ENCODE assay signal across 14 cellular contexts in the genomic region with DNA sequence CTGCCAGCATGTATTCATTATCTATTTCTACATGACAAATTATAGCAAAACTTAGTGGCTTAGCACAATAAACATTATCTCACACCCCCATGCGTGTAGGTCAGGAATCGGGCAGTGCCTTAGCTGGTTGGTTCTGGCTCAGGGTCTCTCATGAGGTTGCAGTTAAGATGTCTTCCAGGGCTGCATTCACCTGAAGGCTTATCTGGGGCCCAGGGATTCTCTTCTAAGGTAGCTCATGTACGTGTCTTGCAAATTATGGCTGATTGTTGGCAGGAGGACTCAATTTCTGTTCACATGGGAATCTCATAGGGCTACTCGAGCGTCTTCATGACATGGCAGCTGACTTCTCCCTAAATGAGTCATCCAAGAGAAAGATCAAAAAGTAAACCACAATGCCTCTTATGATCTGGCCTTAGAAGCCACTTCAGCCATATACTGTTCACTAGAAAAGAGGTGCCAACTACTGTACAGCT. TPM values are rescaled to one million over a fixed set of nuclear protein-coding genes. Genes with fewer than 3 reads are reported as not detected.
DNase-seq lines count a peak whose midpoint lies in the region; ATAC-seq, FAIRE-seq and TF ChIP-seq lines count a peak whose summit lies in the region.
"Had no signal": no experiment of that assay in that cellular context is flagged by ENCODE, and none has a peak within 500 bp of the region (broad histone marks: within the 10 kb centered on the region; RNA-seq: fewer than 3 reads in every experiment).

No MANE protein-coding gene starts in this region.

- H3K27ac ChIP-seq in astrocyte (ENCODE audit: low read depth, low read length) = no peak overlapping the region
- H3K27ac ChIP-seq: heart left ventricle, KMS-11 had no signal

- no peak overlapping the region for H3K9ac ChIP-seq in astrocyte (ENCODE audit: low read length)
- H3K9ac ChIP-seq: KMS-11 had no signal

- peak overlapping the region; percentile 22 for H2AFZ ChIP-seq in astrocyte (ENCODE audit: low read depth, low read length)
- H2AFZ ChIP-seq: GM23338 had no signal

- H3K36me3 ChIP-seq in astrocyte (ENCODE audit: insufficient read depth, low read length) (no peaks in the 10 kb centered on the region), mucosa of descending colon (ENCODE audit: low read depth) (no peaks in the 10 kb centered on the region)
- H3K36me3 ChIP-seq: heart left ventricle had no signal

- H3K27me3 ChIP-seq in astrocyte (ENCODE audit: insufficient read depth, low read length) = no peaks in the 10 kb centered on the region
- H3K27me3 ChIP-seq: heart left ventricle had no signal

- ATAC-seq in GM18858 (IDR thresholded peaks at IDR 0.05; ENCODE audit: unreplicated experiment) = peak; percentile 73
- ATAC-seq in HG03103 (IDR thresholded peaks at IDR 0.05; ENCODE audit: low read depth, unreplicated experiment) = peak; percentile 70
- ATAC-seq in mucosa of descending colon = no peak
- ATAC-seq: GM23338; heart left ventricle; natural killer cell treated with Interleukin-12 subunit alpha and Interleukin-12 subunit beta and Interleukin-15 and Interleukin-18, amount 100 ng/mL, for 72 hours had no signal

- H3K9me3 Mint-ChIP-seq in astrocyte (ENCODE audit: unreplicated experiment) = no peaks in the 10 kb centered on the region
- H3K9me3 Mint-ChIP-seq in activated T-cell treated with anti-CD3 and anti-CD28 coated beads, Interleukin-2, amount 50 U/mL, for 24 hours = no peaks in the 10 kb centered on the region
- H3K9me3 Mint-ChIP-seq: GM23338; natural killer cell treated with Interleukin-12 subunit alpha and Interleukin-12 subunit beta and Interleukin-15 and Interleukin-18, amount 100 ng/mL, for 72 hours had no signal

- peak overlapping the region; percentile 5 for H3K4me2 ChIP-seq in astrocyte (ENCODE audit: low read length)
- H3K4me2 ChIP-seq: GM23338, KMS-11 had no signal

- peaks cover 12% of the 10 kb centered on the region for H3K4me1 ChIP-seq in astrocyte (ENCODE audit: insufficient read depth, low read length)
- H3K4me1 ChIP-seq in mucosa of descending colon (ENCODE audit: low read depth) = peaks cover 5% of the 10 kb centered on the region

- intact Hi-C loops in mucosa of descending colon (cut with DNase I, micrococcal nuclease) = no loop called here

- H3K4me3 ChIP-seq in astrocyte (ENCODE audit: insufficient read depth, low read depth, low read length) = no peak overlapping the region
- no peak overlapping the region for H3K4me3 ChIP-seq in mucosa of descending colon
- H3K4me3 ChIP-seq: GM23338, heart left ventricle had no signal

- no peak for FAIRE-seq in astrocyte (lab: Jason Lieb, UNC)

- H3K9me3 ChIP-seq in astrocyte (ENCODE audit: insufficient read depth, low read depth, low read length) (no peaks in the 10 kb centered on the region), mucosa of descending colon (no peaks in the 10 kb centered on the region)
- H3K9me3 ChIP-seq: heart left ventricle had no signal

- peak overlapping the region; percentile 94 for H3K27ac Mint-ChIP-seq in astrocyte (ENCODE audit: unreplicated experiment)
- no peak overlapping the region for H3K27ac Mint-ChIP-seq in activated T-cell treated with anti-CD3 and anti-CD28 coated beads, Interleukin-2, amount 50 U/mL, for 24 hours
- H3K27ac Mint-ChIP-seq: GM23338; natural killer cell treated with Interleukin-12 subunit alpha and Interleukin-12 subunit beta and Interleukin-15 and Interleukin-18, amount 100 ng/mL, for 72 hours had no signal

- H3K36me3 Mint-ChIP-seq in astrocyte (ENCODE audit: low read depth, unreplicated experiment) = peaks cover 2% of the 10 kb centered on the region
- H3K36me3 Mint-ChIP-seq in activated T-cell treated with anti-CD3 and anti-CD28 coated beads, Interleukin-2, amount 50 U/mL, for 24 hours (ENCODE audit: low read depth) = no peaks in the 10 kb centered on the region
- H3K36me3 Mint-ChIP-seq: natural killer cell treated with Interleukin-12 subunit alpha and Interleukin-12 subunit beta and Interleukin-15 and Interleukin-18, amount 100 ng/mL, for 72 hours had no signal

- no peaks in the 10 kb centered on the region for H4K20me1 ChIP-seq in astrocyte (ENCODE audit: insufficient read depth, low read length)

- TF ChIP-seq CTCF in astrocyte (IDR thresholded peaks at IDR 0.05; ENCODE audit: insufficient read depth, low read depth, low read length) (no peak), mucosa of descending colon (IDR thresholded peaks at IDR 0.05) (no peak)

- H3K4me1 Mint-ChIP-seq in astrocyte (ENCODE audit: low read depth, unreplicated experiment) = peaks cover 24% of the 10 kb centered on the region
- no peaks in the 10 kb centered on the region for H3K4me1 Mint-ChIP-seq in activated T-cell treated with anti-CD3 and anti-CD28 coated beads, Interleukin-2, amount 50 U/mL, for 24 hours (ENCODE audit: low read depth)

- H3K27me3 Mint-ChIP-seq in astrocyte (ENCODE audit: low read depth, unreplicated experiment) = no peaks in the 10 kb centered on the region
- no peaks in the 10 kb centered on the region for H3K27me3 Mint-ChIP-seq in activated T-cell treated with anti-CD3 and anti-CD28 coated beads, Interleukin-2, amount 50 U/mL, for 24 hours

- peak overlapping the region; percentile 11 for H3K4me3 Mint-ChIP-seq in astrocyte (ENCODE audit: unreplicated experiment)
- no peak overlapping the region for H3K4me3 Mint-ChIP-seq in activated T-cell treated with anti-CD3 and anti-CD28 coated beads, Interleukin-2, amount 50 U/mL, for 24 hours
- H3K4me3 Mint-ChIP-seq: GM23338; natural killer cell treated with Interleukin-12 subunit alpha and Interleukin-12 subunit beta and Interleukin-15 and Interleukin-18, amount 100 ng/mL, for 72 hours had no signal

- DNase-seq in astrocyte (ENCODE audit: low read depth) (peak; percentile 82), renal cortical epithelial cell (ENCODE audit: low read depth) (peak; percentile 80), mucosa of descending colon (no peak), retina (no peak)
- no peak for DNase-seq in activated T-cell treated with anti-CD3 and anti-CD28 coated beads, Interleukin-2, amount 50 U/mL, for 24 hours
- DNase-seq: activated CD4-positive, alpha-beta T cell treated with anti-CD3 and anti-CD28 coated beads for 48 hours; anterior cingulate cortex; heart left ventricle; stimulated activated CD4-positive, alpha-beta T cell treated with anti-CD3 and anti-CD28 coated beads, Interleukin-4, amount 100 ng/mL, for 1 hour had no signal

- no peaks in the 10 kb centered on the region for H3K79me2 ChIP-seq in astrocyte (ENCODE audit: insufficient read depth, low read length)

RNA-seq across cellular contexts. Expression of a gene that starts 42.9 kb away (rescaled TPM):
- total RNA-seq in astrocyte (99.4 and 116 TPM in 2 replicates), renal cortical epithelial cell (10.6 and 28.4 TPM in 2 replicates), mucosa of descending colon (10 to 100 TPM; 21.8 to 35.5 (median 31.3) TPM)

Comparison
In these comparisons a context has a peak if more than half of its experiments do, and no peak if none do; other contexts are left out.
1. DNase-seq: peak in astrocyte (single experiment) and renal cortical epithelial cell (single experiment); none in mucosa of descending colon (0 of 3), activated T-cell treated with anti-CD3 and anti-CD28 coated beads, Interleukin-2, amount 50 U/mL, for 24 hours (single experiment) and retina (single experiment).